18 cellular contexts compared by ENCODE assay signal in genomic region chr1:25803368-25803767, GRCh38. TPM values are rescaled to one million over a fixed set of nuclear protein-coding genes. Genes with fewer than 3 reads are reported as not detected.
"Had no signal": no experiment of that assay in that cellular context is flagged by ENCODE, and none has a peak within 500 bp of the region (broad histone marks: within the 10 kb centered on the region; RNA-seq: fewer than 3 reads in every experiment).

No MANE protein-coding gene starts in this region.

- H3K4me3 ChIP-seq: cardiac muscle cell, left lung, lung, thyroid gland had no signal

- H3K36me3 ChIP-seq: thyroid gland had no signal

- ATAC-seq: left lung, right cardiac atrium had no signal

- H3K9me3 Mint-ChIP-seq: activated B cell treated with CpG ODN at 0.5 μM for 24 hours; activated naive CD4-positive, alpha-beta T cell treated with anti-CD3 and anti-CD28 coated beads, Interleukin-2, amount 10 ng/mL, durations not matched to agents 7 days and 5 days; dendritic cell treated with granulocyte-macrophage colony-stimulating factor and Interleukin-4, amounts not matched to agents 40 ng/mL and 50 ng/mL, for 4 days; stimulated activated naive CD8-positive, alpha-beta T cell treated with anti-CD3 and anti-CD28 coated beads, Interleukin-15, Interleukin-2, amounts not matched to agents 100 ng/mL and 50 ng/mL, for 24 hours had no signal

- H3K27me3 Mint-ChIP-seq: activated B cell treated with CpG ODN at 0.5 μM for 24 hours; activated CD4-positive, alpha-beta T cell treated with anti-CD3 and anti-CD28 coated beads for 36 hours; stimulated activated naive CD8-positive, alpha-beta T cell treated with anti-CD3 and anti-CD28 coated beads, Interleukin-15, Interleukin-2, amounts not matched to agents 100 ng/mL and 50 ng/mL, for 24 hours had no signal

- H3K27me3 ChIP-seq: cardiac muscle cell, left lung, thyroid gland had no signal

- DNase-seq: activated B cell treated with CpG ODN at 0.5 μM for 24 hours; activated CD4-positive, alpha-beta T cell treated with anti-CD3 and anti-CD28 coated beads for 36 hours; activated CD4-positive, alpha-beta T cell treated with anti-CD3 and anti-CD28 coated beads, Interleukin-2, amount 50 U/mL, for 4 hours; activated CD8-positive, alpha-beta memory T cell treated with anti-CD3 and anti-CD28 coated beads, Interleukin-2, amount 50 U/mL, for 48 hours; activated effector memory CD4-positive, alpha-beta T cell treated with anti-CD3 and anti-CD28 coated beads, Interleukin-2, amount 50 U/mL, for 16 hours; effector CD8-positive, alpha-beta T cell; erythroblast; right cardiac atrium; stimulated activated CD4-positive, alpha-beta T cell treated with anti-CD3 and anti-CD28 coated beads, Interleukin-1b, Interleukin-23, amount 100 ng/mL, for 48 hours; T-helper 1 cell; thyroid gland had no signal

- H3K9me3 ChIP-seq: left lung, thyroid gland had no signal

- H3K27ac Mint-ChIP-seq: activated B cell treated with CpG ODN at 0.5 μM for 24 hours; activated naive CD4-positive, alpha-beta T cell treated with anti-CD3 and anti-CD28 coated beads, Interleukin-2, amount 10 ng/mL, durations not matched to agents 7 days and 5 days; dendritic cell treated with granulocyte-macrophage colony-stimulating factor and Interleukin-4, amounts not matched to agents 40 ng/mL and 50 ng/mL, for 4 days; stimulated activated naive CD8-positive, alpha-beta T cell treated with anti-CD3 and anti-CD28 coated beads, Interleukin-15, Interleukin-2, amounts not matched to agents 100 ng/mL and 50 ng/mL, for 24 hours had no signal

- H3K36me3 Mint-ChIP-seq: activated naive CD4-positive, alpha-beta T cell treated with anti-CD3 and anti-CD28 coated beads, Interleukin-2, amount 10 ng/mL, durations not matched to agents 7 days and 5 days had no signal

- H3K4me3 Mint-ChIP-seq: activated B cell treated with CpG ODN at 0.5 μM for 24 hours; activated naive CD4-positive, alpha-beta T cell treated with anti-CD3 and anti-CD28 coated beads, Interleukin-2, amount 10 ng/mL, durations not matched to agents 7 days and 5 days; dendritic cell treated with granulocyte-macrophage colony-stimulating factor and Interleukin-4, amounts not matched to agents 40 ng/mL and 50 ng/mL, for 4 days; stimulated activated naive CD8-positive, alpha-beta T cell treated with anti-CD3 and anti-CD28 coated beads, Interleukin-15, Interleukin-2, amounts not matched to agents 100 ng/mL and 50 ng/mL, for 24 hours had no signal

- H3K27ac ChIP-seq: cardiac muscle cell, left lung, thyroid gland had no signal

RNA-seq across cellular contexts. Expression of gene AUNIP, which starts 55.9 kb away (rescaled TPM):
- total RNA-seq: thyroid gland had no signal
- polyA plus RNA-seq: naive thymus-derived CD4-positive, alpha-beta T cell; right cardiac atrium had no signal
